Comparison of ENCODE assay signal across 10 cellular contexts in the genomic region with DNA sequence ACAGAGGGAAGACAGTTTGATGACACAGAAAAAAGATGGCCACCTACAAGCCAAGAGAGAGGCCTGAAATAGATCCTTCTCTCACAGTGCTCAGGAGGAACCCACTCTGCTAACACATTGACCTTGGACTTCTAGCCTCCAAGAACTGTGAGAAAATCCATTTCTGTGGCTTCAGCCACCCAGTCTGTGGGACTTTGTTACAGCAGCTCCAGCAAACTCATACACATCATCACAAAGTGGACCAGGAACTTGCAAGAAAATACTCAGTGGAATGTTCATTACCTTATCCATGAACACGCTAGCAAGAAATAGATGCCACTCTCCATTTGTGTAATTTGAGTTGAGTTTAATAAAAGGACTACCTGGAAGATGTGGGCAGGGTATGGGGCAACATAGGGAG. TPM values are rescaled to one million over a fixed set of nuclear protein-coding genes. Genes with fewer than 3 reads are reported as not detected.
"Had no signal": no experiment of that assay in that cellular context is flagged by ENCODE, and none has a peak within 500 bp of the region (broad histone marks: within the 10 kb centered on the region; RNA-seq: fewer than 3 reads in every experiment).

No MANE protein-coding gene starts in this region.

- H3K36me3 ChIP-seq: HAP-1 had no signal

- H3K4me3 ChIP-seq: GM23248, HAP-1 had no signal

- H3K9ac ChIP-seq: GM23248 had no signal

- H3K27ac ChIP-seq: GM23248 had no signal

- DNase-seq: GM23248, GOT3, H7, HFFc6 had no signal

- H3K9me3 ChIP-seq: HAP-1 had no signal

- FAIRE-seq: HTR-8/SVneo had no signal

- ATAC-seq: HCT116 had no signal

- H2AFZ ChIP-seq: GM23248 had no signal

- H3K4me1 ChIP-seq: HAP-1 had no signal

RNA-seq across cellular contexts. Expression of a gene that starts 38.1 kb away (rescaled TPM):
- total RNA-seq: GM23248, H4, HFFc6, HT-29 had no signal
- polyA plus RNA-seq: GM23248, IgD-negative memory B cell had no signal
